23 cellular contexts compared by ENCODE assay signal in genomic region chr15:82098674-82099073, GRCh38.
"Had no signal": no experiment of that assay in that cellular context is flagged by ENCODE, and none has a peak within 500 bp of the region (broad histone marks: within the 10 kb centered on the region; RNA-seq: fewer than 3 reads in every experiment).

No MANE protein-coding gene starts in this region.

- H3K36me3 ChIP-seq: colonic mucosa, esophagus squamous epithelium, gastrocnemius medialis, heart right ventricle, left lung, lower lobe of right lung had no signal

- H3K4me1 ChIP-seq: colonic mucosa, esophagus squamous epithelium, heart right ventricle, left lung, lower lobe of right lung had no signal

- H3K27me3 ChIP-seq: colonic mucosa, gastrocnemius medialis, heart right ventricle, left lung had no signal

- H3K4me3 Mint-ChIP-seq: dendritic cell treated with granulocyte-macrophage colony-stimulating factor and Interleukin-4, amounts not matched to agents 40 ng/mL and 50 ng/mL, for 4 days; effector memory CD8-positive, alpha-beta T cell; endodermal cell had no signal

- H3K4me3 ChIP-seq: colonic mucosa, esophagus squamous epithelium, gastrocnemius medialis, heart right ventricle, left lung, lower lobe of right lung had no signal

- H3K9me3 Mint-ChIP-seq: dendritic cell treated with granulocyte-macrophage colony-stimulating factor and Interleukin-4, amounts not matched to agents 40 ng/mL and 50 ng/mL, for 4 days; effector memory CD8-positive, alpha-beta T cell; endodermal cell had no signal

- H3K27me3 Mint-ChIP-seq: dendritic cell treated with granulocyte-macrophage colony-stimulating factor and Interleukin-4, amounts not matched to agents 40 ng/mL and 50 ng/mL, for 4 days had no signal

- H3K27ac Mint-ChIP-seq: dendritic cell treated with granulocyte-macrophage colony-stimulating factor and Interleukin-4, amounts not matched to agents 40 ng/mL and 50 ng/mL, for 4 days; effector memory CD8-positive, alpha-beta T cell; endodermal cell had no signal

- DNase-seq: colonic mucosa; cortex of kidney; effector CD8-positive, alpha-beta T cell; effector memory CD8-positive, alpha-beta T cell; endodermal cell; erythroblast; esophagus squamous epithelium; foreskin fibroblast; foreskin melanocyte; gastrocnemius medialis; glutamatergic neuron; head of caudate nucleus; heart right ventricle; hippocampal formation; left cardiac atrium; left lung; left ventricle myocardium superior; lower lobe of right lung; mesendoderm; midbrain had no signal

- ATAC-seq: effector memory CD8-positive, alpha-beta T cell; esophagus mucosa; gastrocnemius medialis; heart right ventricle; left cardiac atrium; left lung; left ventricle myocardium superior; lower lobe of right lung had no signal

- H3K27ac ChIP-seq: colonic mucosa, epithelial cell of prostate, esophagus squamous epithelium, gastrocnemius medialis, heart right ventricle, left lung, lower lobe of right lung had no signal

- H3K9me3 ChIP-seq: colonic mucosa, esophagus squamous epithelium, gastrocnemius medialis, left lung, lower lobe of right lung had no signal
